Comparison of ENCODE assay signal across 19 cellular contexts in the genomic region with DNA sequence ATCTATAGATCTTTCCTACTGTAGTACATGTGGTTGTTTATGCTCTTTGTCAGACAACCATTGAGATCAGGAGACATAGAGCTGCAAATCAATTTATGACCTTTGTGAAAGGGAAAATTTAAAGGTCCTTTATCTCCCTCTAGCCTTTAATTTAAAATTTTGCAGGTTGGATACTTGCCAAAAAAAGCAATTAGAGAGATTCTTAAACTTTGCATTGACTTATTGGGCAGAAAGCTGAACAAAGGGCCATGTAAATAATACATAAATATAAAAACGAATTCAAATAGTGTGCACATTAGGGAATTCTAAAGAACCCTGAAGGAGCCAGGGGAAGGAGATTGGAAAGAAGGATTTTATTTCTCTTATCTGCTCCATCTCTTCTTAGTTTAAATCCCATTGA.
"Had no signal": no experiment of that assay in that cellular context is flagged by ENCODE, and none has a peak within 500 bp of the region (broad histone marks: within the 10 kb centered on the region; RNA-seq: fewer than 3 reads in every experiment).

No MANE protein-coding gene starts in this region.

- H3K4me1 ChIP-seq: neural progenitor cell, pancreas, stomach, transverse colon had no signal

- DNase-seq: effector memory CD8-positive, alpha-beta T cell; left colon; mammary epithelial cell; mucosa of descending colon; natural killer cell; nucleus accumbens; pancreas; right cardiac atrium; small intestine; stimulated activated CD4-positive, alpha-beta T cell treated with anti-CD3 and anti-CD28 coated beads, Interleukin-12 subunit alpha, Interleukin-12 subunit beta, amount 100 ng/mL, for 4 hours; stimulated activated naive CD4-positive, alpha-beta T cell; stomach; substantia nigra; transverse colon had no signal

- H3K27me3 ChIP-seq: esophagus muscularis mucosa, hepatocyte, neural progenitor cell, pancreas, stomach, transverse colon had no signal

- H3K27ac ChIP-seq: epithelial cell of prostate, esophagus muscularis mucosa, hepatocyte, neural progenitor cell, pancreas, stomach, thoracic aorta, transverse colon had no signal

- ATAC-seq: effector memory CD8-positive, alpha-beta T cell; left colon; mucosa of descending colon; natural killer cell; pancreas; right cardiac atrium had no signal
